Comparison of ENCODE assay signal across 31 cellular contexts in the genomic region with DNA sequence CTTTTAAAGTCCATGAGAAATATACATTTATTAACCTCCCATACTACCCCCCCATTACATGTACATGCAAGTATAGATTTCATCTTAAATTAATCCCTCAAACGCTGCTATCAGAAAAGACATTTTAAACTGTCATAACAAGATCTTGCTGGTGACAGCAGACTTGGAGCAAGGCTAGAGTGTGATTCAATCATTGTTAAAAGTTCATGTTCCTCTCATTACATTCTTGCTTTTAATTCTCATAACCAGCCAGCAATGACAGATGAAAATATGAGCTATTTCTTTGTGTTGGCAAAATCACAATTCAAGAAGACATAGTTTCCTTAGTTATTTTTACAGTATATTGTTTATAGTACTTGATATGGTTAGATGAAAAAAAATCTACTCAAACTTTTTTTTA.
DNase-seq lines count a peak whose midpoint lies in the region; ATAC-seq and TF ChIP-seq lines count a peak whose summit lies in the region.
"Had no signal": no experiment of that assay in that cellular context is flagged by ENCODE, and none has a peak within 500 bp of the region (broad histone marks: within the 10 kb centered on the region; RNA-seq: fewer than 3 reads in every experiment).

No MANE protein-coding gene starts in this region.

- no peaks in the 10 kb centered on the region for H3K36me3 Mint-ChIP-seq in stimulated activated naive CD8-positive, alpha-beta T cell treated with anti-CD3 and anti-CD28 coated beads, Interleukin-15, Interleukin-2, amounts not matched to agents 100 ng/mL and 50 ng/mL, for 24 hours (ENCODE audit: low read depth)
- no peaks in the 10 kb centered on the region for H3K36me3 Mint-ChIP-seq in natural killer cell
- H3K36me3 Mint-ChIP-seq: CD4-positive, alpha-beta memory T cell had no signal

- no peaks in the 10 kb centered on the region for H3K9me3 Mint-ChIP-seq in stimulated activated naive CD8-positive, alpha-beta T cell treated with anti-CD3 and anti-CD28 coated beads, Interleukin-15, Interleukin-2, amounts not matched to agents 100 ng/mL and 50 ng/mL, for 24 hours
- no peaks in the 10 kb centered on the region for H3K9me3 Mint-ChIP-seq in natural killer cell
- H3K9me3 Mint-ChIP-seq: activated T-cell treated with anti-CD3 and anti-CD28 coated beads, Interleukin-2, amount 50 U/mL, for 4 hours; neural crest cell; stimulated activated naive CD8-positive, alpha-beta T cell treated with anti-CD3 and anti-CD28 coated beads, Interleukin-15, amount 100 ng/mL, for 72 hours had no signal

- peaks cover 4% of the 10 kb centered on the region for H3K27me3 Mint-ChIP-seq in stimulated activated naive CD8-positive, alpha-beta T cell treated with anti-CD3 and anti-CD28 coated beads, Interleukin-15, Interleukin-2, amounts not matched to agents 100 ng/mL and 50 ng/mL, for 24 hours
- peaks cover 0 to 2% of the 10 kb centered on the region in 2 donors for H3K27me3 Mint-ChIP-seq in natural killer cell (ENCODE audit: low read depth in 2 of 2)
- H3K27me3 Mint-ChIP-seq: B cell; CD4-positive, alpha-beta memory T cell; stimulated activated naive CD8-positive, alpha-beta T cell treated with anti-CD3 and anti-CD28 coated beads, Interleukin-15, amount 100 ng/mL, for 72 hours had no signal

- TF ChIP-seq CTCF in astrocyte of the spinal cord (IDR thresholded peaks at IDR 0.05; ENCODE audit: low read depth, low read length) (no peak), natural killer cell (IDR thresholded peaks at IDR 0.05) (no peak), lower leg skin (IDR thresholded peaks at IDR 0.05) (no peak)

- WGBS in lower leg skin, 2 donors, result 12 to 30% methylated on average over 1 of the region's 1 CpG

- H3K4me1 Mint-ChIP-seq in stimulated activated naive CD8-positive, alpha-beta T cell treated with anti-CD3 and anti-CD28 coated beads, Interleukin-15, Interleukin-2, amounts not matched to agents 100 ng/mL and 50 ng/mL, for 24 hours (ENCODE audit: low read depth), result peaks cover 26% of the 10 kb centered on the region
- no peaks in the 10 kb centered on the region for H3K4me1 Mint-ChIP-seq in natural killer cell
- H3K4me1 Mint-ChIP-seq: B cell, neural crest cell had no signal

- intact Hi-C loops in natural killer cell (cut with micrococcal nuclease) (no loop called here), lower leg skin (cut with DNase I; ENCODE audit: low total_unique reads) (no loop called here)

- no peak overlapping the region for H3K4me3 ChIP-seq in astrocyte of the spinal cord (ENCODE audit: low read depth, low read length)
- no peak overlapping the region for H3K4me3 ChIP-seq in lower leg skin (ENCODE audit: low read depth, poor library complexity, severe bottlenecking)
- H3K4me3 ChIP-seq: cardiac muscle cell, esophagus muscularis mucosa, gastrocnemius medialis, hepatocyte, K562, SJCRH30, tibial nerve had no signal

- TF ChIP-seq POLR2A in lower leg skin (IDR thresholded peaks at IDR 0.05), result no peak

- no peak for ATAC-seq in stimulated activated naive CD8-positive, alpha-beta T cell treated with anti-CD3 and anti-CD28 coated beads, Interleukin-15, Interleukin-2, amounts not matched to agents 100 U/mL and 50 U/mL, for 24 hours
- ATAC-seq in HG02588 (IDR thresholded peaks at IDR 0.05; ENCODE audit: unreplicated experiment), result no peak
- ATAC-seq in natural killer cell, result no peak
- ATAC-seq: gastrocnemius medialis, K562 had no signal

- H3K27ac Mint-ChIP-seq in stimulated activated naive CD8-positive, alpha-beta T cell treated with anti-CD3 and anti-CD28 coated beads, Interleukin-15, Interleukin-2, amounts not matched to agents 100 ng/mL and 50 ng/mL, for 24 hours, result peak overlapping the region; percentile 94
- H3K27ac Mint-ChIP-seq in natural killer cell, result no peak overlapping the region
- H3K27ac Mint-ChIP-seq: B cell had no signal

- no peak overlapping the region for H3K4me3 Mint-ChIP-seq in stimulated activated naive CD8-positive, alpha-beta T cell treated with anti-CD3 and anti-CD28 coated beads, Interleukin-15, Interleukin-2, amounts not matched to agents 100 ng/mL and 50 ng/mL, for 24 hours
- H3K4me3 Mint-ChIP-seq in natural killer cell, result no peak overlapping the region
- H3K4me3 Mint-ChIP-seq: activated T-cell treated with anti-CD3 and anti-CD28 coated beads, Interleukin-2, amount 50 U/mL, for 4 hours; B cell; CD4-positive, alpha-beta memory T cell; neural crest cell had no signal

- in situ Hi-C loops in astrocyte of the spinal cord (cut with HindIII; ENCODE audit: low sequenced_read_pairs), result no loop called here

- no peak for DNase-seq in stimulated activated naive CD8-positive, alpha-beta T cell treated with anti-CD3 and anti-CD28 coated beads, Interleukin-15, Interleukin-2, amounts not matched to agents 100 U/mL and 50 U/mL, for 24 hours
- DNase-seq in astrocyte of the spinal cord (ENCODE audit: low read depth, low spot score), result peak; percentile 39
- peak; percentile 19 for DNase-seq in left kidney (ENCODE audit: low read depth, low spot score)
- DNase-seq in activated naive CD4-positive, alpha-beta T cell treated with anti-CD3 and anti-CD28 coated beads, Interleukin-2, amount 50 U/mL, for 16 hours, result no peak
- no peak for DNase-seq in natural killer cell
- no peak for DNase-seq in lower leg skin (ENCODE audit: low spot score in 2 of 2)
- DNase-seq: ACHN; activated CD4-positive, alpha-beta T cell treated with anti-CD3 and anti-CD28 coated beads for 4 hours; activated naive CD4-positive, alpha-beta T cell treated with Interleukin-2 at 50 U/mL for 16 hours; activated T-cell treated with anti-CD3 and anti-CD28 coated beads, Interleukin-2, amount 50 U/mL, for 4 hours; CD4-positive, alpha-beta memory T cell; cortex of kidney; EL; gastrocnemius medialis; H7; kidney glomerular epithelial cell; NCI-H1105; NCI-H187; SJCRH30; small intestine; stimulated activated naive CD8-positive, alpha-beta T cell treated with anti-CD3 and anti-CD28 coated beads, Interleukin-15, amount 100 ng/mL, for 72 hours; T1000 had no signal

Comparison
In these comparisons a context has a peak if more than half of its experiments do, and no peak if none do; other contexts are left out.
1. DNase-seq: peak in astrocyte of the spinal cord (single experiment) and left kidney (single experiment); none in stimulated activated naive CD8-positive, alpha-beta T cell treated with anti-CD3 and anti-CD28 coated beads, Interleukin-15, Interleukin-2, amounts not matched to agents 100 U/mL and 50 U/mL, for 24 hours (single experiment), activated naive CD4-positive, alpha-beta T cell treated with anti-CD3 and anti-CD28 coated beads, Interleukin-2, amount 50 U/mL, for 16 hours (single experiment), natural killer cell (single experiment) and lower leg skin (0 of 2).